ENCODE assay signal across 9 cellular contexts in the genomic region with DNA sequence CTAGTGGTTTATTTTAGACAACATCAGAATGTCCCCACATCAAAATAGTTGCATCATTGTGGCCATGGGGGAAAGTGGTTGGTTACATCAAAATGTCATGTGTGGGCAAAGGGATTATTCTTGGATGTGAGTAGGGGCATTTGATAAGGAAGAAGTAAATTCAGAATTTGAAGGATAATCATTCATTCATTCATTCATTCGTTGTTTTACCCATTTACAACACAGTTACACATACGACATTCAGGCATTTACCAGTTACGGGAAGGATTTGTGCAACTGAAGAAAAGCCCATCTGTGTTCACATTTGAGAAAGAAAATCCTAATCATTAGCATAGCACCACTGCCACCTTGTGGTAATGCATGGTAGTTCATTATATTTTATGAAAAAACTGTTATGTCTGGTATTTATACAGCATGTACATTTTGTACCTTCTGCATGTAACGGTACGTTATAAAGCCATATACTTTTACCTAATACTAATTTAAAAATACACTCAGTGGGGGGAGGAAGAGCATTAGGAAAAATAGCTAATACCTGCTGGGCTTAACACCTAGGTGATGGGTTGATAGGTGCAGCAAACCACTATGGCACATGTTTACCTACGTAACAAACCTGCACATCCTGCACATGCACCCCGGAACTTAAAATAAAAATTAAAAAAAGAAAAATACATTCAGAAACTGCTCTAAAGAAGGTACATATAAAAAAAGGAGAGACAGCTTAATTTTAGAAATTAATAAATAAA.
DNase-seq lines count a peak whose midpoint lies in the region; ATAC-seq, FAIRE-seq and TF ChIP-seq lines count a peak whose summit lies in the region.
"Had no signal": no experiment of that assay in that cellular context is flagged by ENCODE, and none has a peak within 500 bp of the region (broad histone marks: within the 10 kb centered on the region; RNA-seq: fewer than 3 reads in every experiment).

No MANE protein-coding gene starts in this region.

- H3K9me3 Mint-ChIP-seq in stimulated activated naive CD8-positive, alpha-beta T cell treated with anti-CD3 and anti-CD28 coated beads, Interleukin-15, Interleukin-2, amounts not matched to agents 100 ng/mL and 50 ng/mL, for 24 hours = no peaks in the 10 kb centered on the region

- no peaks in the 10 kb centered on the region for H3K36me3 Mint-ChIP-seq in stimulated activated naive CD8-positive, alpha-beta T cell treated with anti-CD3 and anti-CD28 coated beads, Interleukin-15, Interleukin-2, amounts not matched to agents 100 ng/mL and 50 ng/mL, for 24 hours (ENCODE audit: low read depth)

- H3K27me3 Mint-ChIP-seq in stimulated activated naive CD8-positive, alpha-beta T cell treated with anti-CD3 and anti-CD28 coated beads, Interleukin-15, Interleukin-2, amounts not matched to agents 100 ng/mL and 50 ng/mL, for 24 hours = no peaks in the 10 kb centered on the region

- H3K4me1 Mint-ChIP-seq in stimulated activated naive CD8-positive, alpha-beta T cell treated with anti-CD3 and anti-CD28 coated beads, Interleukin-15, Interleukin-2, amounts not matched to agents 100 ng/mL and 50 ng/mL, for 24 hours (ENCODE audit: low read depth) = peaks cover 8% of the 10 kb centered on the region

- TF ChIP-seq CTCF in Peyer's patch (IDR thresholded peaks at IDR 0.05) = peak; percentile 66 to 96 (median 90)
- peak; percentile 42 for TF ChIP-seq CTCF in bronchial epithelial cell (IDR thresholded peaks at IDR 0.05; ENCODE audit: insufficient read depth, low read length, severe bottlenecking)

- no peak for ATAC-seq in GM21576 (IDR thresholded peaks at IDR 0.05; ENCODE audit: unreplicated experiment)

- H3K4me1 ChIP-seq in Peyer's patch = no peaks in the 10 kb centered on the region

- DNase-seq in activated gamma-delta T cell treated with Interleukin-2 at 50 U/mL for 16 hours = peak; percentile 43
- DNase-seq in activated gamma-delta T cell (lab: John Stamatoyannopoulos, UW) = no peak
- DNase-seq in LHCN-M2 (ENCODE audit: low read depth) = peak; percentile 75
- DNase-seq in Peyer's patch = no peak
- DNase-seq in bronchial epithelial cell (ENCODE audit: low read depth) = peak; percentile 69
- peak; percentile 89 for DNase-seq in left kidney (ENCODE audit: low read depth, low spot score)

- H3K36me3 ChIP-seq in Peyer's patch = no peaks in the 10 kb centered on the region
- peaks cover 4% of the 10 kb centered on the region for H3K36me3 ChIP-seq in bronchial epithelial cell (ENCODE audit: control insufficient read depth, insufficient read depth, low read length)

- H3K4me3 ChIP-seq in Peyer's patch (no peak overlapping the region), bronchial epithelial cell (ENCODE audit: low read depth, low read length) (no peak overlapping the region)

- FAIRE-seq in bronchial epithelial cell (lab: Jason Lieb, UNC) = no peak

- peak overlapping the region; percentile 4 for H3K27ac Mint-ChIP-seq in stimulated activated naive CD8-positive, alpha-beta T cell treated with anti-CD3 and anti-CD28 coated beads, Interleukin-15, Interleukin-2, amounts not matched to agents 100 ng/mL and 50 ng/mL, for 24 hours

- no peak overlapping the region for H3K4me3 Mint-ChIP-seq in stimulated activated naive CD8-positive, alpha-beta T cell treated with anti-CD3 and anti-CD28 coated beads, Interleukin-15, Interleukin-2, amounts not matched to agents 100 ng/mL and 50 ng/mL, for 24 hours

- no peak overlapping the region for H3K27ac ChIP-seq in Peyer's patch
- H3K27ac ChIP-seq: epithelial cell of prostate had no signal

- H3K27me3 ChIP-seq in Peyer's patch = no peaks in the 10 kb centered on the region
- no peaks in the 10 kb centered on the region for H3K27me3 ChIP-seq in bronchial epithelial cell (ENCODE audit: control insufficient read depth, insufficient read depth, low read length)

- no peaks in the 10 kb centered on the region for H3K9me3 ChIP-seq in Peyer's patch

- no peak for TF ChIP-seq POLR2A in Peyer's patch (IDR thresholded peaks at IDR 0.05)

Comparison
In these comparisons a context has a peak if more than half of its experiments do, and no peak if none do; other contexts are left out.
1. DNase-seq: peak in activated gamma-delta T cell treated with Interleukin-2 at 50 U/mL for 16 hours (single experiment), LHCN-M2 (single experiment), bronchial epithelial cell (single experiment) and left kidney (single experiment); none in activated gamma-delta T cell (single experiment) and Peyer's patch (0 of 3).